Comparison of ENCODE assay signal across 3 cellular contexts in the genomic region with DNA sequence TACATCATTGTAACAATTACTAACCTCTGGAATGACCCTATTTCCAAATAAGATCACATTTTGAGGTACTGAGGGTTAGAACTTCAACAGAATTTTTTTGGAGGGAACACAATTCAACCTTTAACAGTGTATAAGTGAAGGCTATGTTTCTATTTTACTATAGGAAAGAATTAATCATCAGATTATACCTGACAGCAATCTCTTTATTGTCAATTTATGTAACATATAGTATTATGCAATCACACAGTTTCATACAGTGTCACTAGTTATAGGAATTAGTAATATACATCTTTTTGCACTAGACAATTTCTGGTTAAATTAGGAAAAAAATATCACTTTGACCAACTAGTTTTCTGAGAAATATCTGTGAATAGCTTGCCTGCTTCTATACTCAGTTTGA.
TF ChIP-seq lines count a peak whose summit lies in the region.

No MANE protein-coding gene starts in this region.

TF ChIP-seq in GM23338, 12 proteins besides CTCF, POLR2A, EP300 and RAD21 (continues in another document):
- TF ChIP-seq, protein P1, sequence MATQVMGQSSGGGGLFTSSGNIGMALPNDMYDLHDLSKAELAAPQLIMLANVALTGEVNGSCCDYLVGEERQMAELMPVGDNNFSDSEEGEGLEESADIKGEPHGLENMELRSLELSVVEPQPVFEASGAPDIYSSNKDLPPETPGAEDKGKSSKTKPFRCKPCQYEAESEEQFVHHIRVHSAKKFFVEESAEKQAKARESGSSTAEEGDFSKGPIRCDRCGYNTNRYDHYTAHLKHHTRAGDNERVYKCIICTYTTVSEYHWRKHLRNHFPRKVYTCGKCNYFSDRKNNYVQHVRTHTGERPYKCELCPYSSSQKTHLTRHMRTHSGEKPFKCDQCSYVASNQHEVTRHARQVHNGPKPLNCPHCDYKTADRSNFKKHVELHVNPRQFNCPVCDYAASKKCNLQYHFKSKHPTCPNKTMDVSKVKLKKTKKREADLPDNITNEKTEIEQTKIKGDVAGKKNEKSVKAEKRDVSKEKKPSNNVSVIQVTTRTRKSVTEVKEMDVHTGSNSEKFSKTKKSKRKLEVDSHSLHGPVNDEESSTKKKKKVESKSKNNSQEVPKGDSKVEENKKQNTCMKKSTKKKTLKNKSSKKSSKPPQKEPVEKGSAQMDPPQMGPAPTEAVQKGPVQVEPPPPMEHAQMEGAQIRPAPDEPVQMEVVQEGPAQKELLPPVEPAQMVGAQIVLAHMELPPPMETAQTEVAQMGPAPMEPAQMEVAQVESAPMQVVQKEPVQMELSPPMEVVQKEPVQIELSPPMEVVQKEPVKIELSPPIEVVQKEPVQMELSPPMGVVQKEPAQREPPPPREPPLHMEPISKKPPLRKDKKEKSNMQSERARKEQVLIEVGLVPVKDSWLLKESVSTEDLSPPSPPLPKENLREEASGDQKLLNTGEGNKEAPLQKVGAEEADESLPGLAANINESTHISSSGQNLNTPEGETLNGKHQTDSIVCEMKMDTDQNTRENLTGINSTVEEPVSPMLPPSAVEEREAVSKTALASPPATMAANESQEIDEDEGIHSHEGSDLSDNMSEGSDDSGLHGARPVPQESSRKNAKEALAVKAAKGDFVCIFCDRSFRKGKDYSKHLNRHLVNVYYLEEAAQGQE (IDR thresholded peaks at IDR 0.05; ENCODE audit: unreplicated experiment), result no peak
- TF ChIP-seq ZNF114 (CRISPR knock-in tag; IDR thresholded peaks at IDR 0.05), result no peak
- TF ChIP-seq CREB1 (CRISPR knock-in tag; IDR thresholded peaks at IDR 0.05; ENCODE audit: low read depth), result no peak
- TF ChIP-seq EZH2 (IDR thresholded peaks at IDR 0.05; ENCODE audit: low read depth, unreplicated experiment), result no peak
- no peak for TF ChIP-seq NANOG (IDR thresholded peaks at IDR 0.05; ENCODE audit: borderline replicate concordance)
- no peak for TF ChIP-seq JUNB (IDR thresholded peaks at IDR 0.05; ENCODE audit: unreplicated experiment)
- no peak for TF ChIP-seq ETS1 (IDR thresholded peaks at IDR 0.05)
- TF ChIP-seq POLR2AphosphoS5 (IDR thresholded peaks at IDR 0.05; ENCODE audit: low read depth), result no peak

TF ChIP-seq in IMR-90, 13 proteins besides CTCF, POLR2A, EP300 and RAD21:
- TF ChIP-seq CEBPB (IDR thresholded peaks at IDR 0.05; ENCODE audit: low read depth, low read length) (0 out of 2 replicates have a peak, but pooled peaks have one; percentile 36), FOS (IDR thresholded peaks at IDR 0.05; ENCODE audit: low read depth, low read length) (no peak), NFE2L2 (IDR thresholded peaks at IDR 0.05; ENCODE audit: low read depth, low read length) (no peak), USF2 (IDR thresholded peaks at IDR 0.05; ENCODE audit: low read depth, low read length) (no peak), BHLHE40 (IDR thresholded peaks at IDR 0.05; ENCODE audit: low read depth, low read length) (no peak)

TF ChIP-seq in K562, 482 proteins besides CTCF, POLR2A, EP300 and RAD21:
- TF ChIP-seq CEBPG (CRISPR knock-in tag; IDR thresholded peaks at IDR 0.05) (no peak), CEBPG (tag; conservative IDR thresholded peaks at IDR 0.05 in 1 of 2, IDR thresholded peaks at IDR 0.05 in 1 of 2) (peak; percentile 53 to 59; a peak in 3 of 4 replicates), ZNF12 (CRISPR knock-in tag; IDR thresholded peaks at IDR 0.05) (no peak), MEF2A (IDR thresholded peaks at IDR 0.05; ENCODE audit: control insufficient read depth, low read depth, low read length) (no peak), HEY1 (CRISPR knock-in tag; IDR thresholded peaks at IDR 0.05; ENCODE audit: borderline replicate concordance) (no peak), CEBPB (tag; IDR thresholded peaks at IDR 0.05) (peak; percentile 59)
